Comparison of ENCODE assay signal across 25 cellular contexts in genomic region chr6:70849348-70850069, GRCh38.
"Had no signal": no experiment of that assay in that cellular context is flagged by ENCODE, and none has a peak within 500 bp of the region (broad histone marks: within the 10 kb centered on the region; RNA-seq: fewer than 3 reads in every experiment).

No MANE protein-coding gene starts in this region.

- H3K27ac Mint-ChIP-seq: activated B cell treated with CpG ODN at 0.5 μM for 24 hours; activated CD8-positive, alpha-beta T cell treated with anti-CD3 and anti-CD28 coated beads, Interleukin-2, amount 10 ng/mL, durations not matched to agents 7 days and 5 days; activated naive CD4-positive, alpha-beta T cell treated with anti-CD3 and anti-CD28 coated beads, Interleukin-2, amount 50 U/mL, for 72 hours; nephron; stimulated activated naive CD8-positive, alpha-beta T cell treated with anti-CD3 and anti-CD28 coated beads, Interleukin-15, Interleukin-2, amounts not matched to agents 100 ng/mL and 50 ng/mL, for 24 hours had no signal

- H3K4me1 ChIP-seq: left ventricle myocardium inferior, psoas muscle, suprapubic skin had no signal

- H3K4me1 Mint-ChIP-seq: nephron had no signal

- H3K36me3 Mint-ChIP-seq: activated naive CD4-positive, alpha-beta T cell treated with anti-CD3 and anti-CD28 coated beads, Interleukin-2, amount 50 U/mL, for 72 hours had no signal

- DNase-seq: activated B cell treated with CpG ODN at 0.5 μM for 24 hours; activated CD4-positive, alpha-beta T cell treated with anti-CD3 and anti-CD28 coated beads for 48 hours; activated CD8-positive, alpha-beta memory T cell treated with anti-CD3 and anti-CD28 coated beads, Interleukin-2, amount 50 U/mL, for 4 hours; activated CD8-positive, alpha-beta T cell treated with anti-CD3 and anti-CD28 coated beads, Interleukin-2, amount 10 ng/mL, durations not matched to agents 7 days and 5 days; activated gamma-delta T cell; activated T-cell treated with anti-CD3 and anti-CD28 coated beads, Interleukin-2, amount 50 U/mL, for 48 hours; amygdala; body of pancreas; caudate nucleus; cortex of kidney; effector CD4-positive, alpha-beta T cell; esophagus squamous epithelium; hippocampal formation; kidney; left ventricle myocardium inferior; mesendoderm; occipital lobe; psoas muscle; spleen had no signal

- H3K9me3 Mint-ChIP-seq: activated B cell treated with CpG ODN at 0.5 μM for 24 hours; activated naive CD4-positive, alpha-beta T cell treated with anti-CD3 and anti-CD28 coated beads, Interleukin-2, amount 50 U/mL, for 72 hours; nephron; stimulated activated naive CD8-positive, alpha-beta T cell treated with anti-CD3 and anti-CD28 coated beads, Interleukin-15, Interleukin-2, amounts not matched to agents 100 ng/mL and 50 ng/mL, for 24 hours had no signal

- H3K4me3 ChIP-seq: body of pancreas, esophagus squamous epithelium, left ventricle myocardium inferior, psoas muscle, spleen, suprapubic skin had no signal

- H3K27me3 Mint-ChIP-seq: activated B cell treated with CpG ODN at 0.5 μM for 24 hours; stimulated activated naive CD8-positive, alpha-beta T cell treated with anti-CD3 and anti-CD28 coated beads, Interleukin-15, Interleukin-2, amounts not matched to agents 100 ng/mL and 50 ng/mL, for 24 hours had no signal

- H3K27ac ChIP-seq: body of pancreas, esophagus squamous epithelium, left ventricle myocardium inferior, psoas muscle, spleen, suprapubic skin had no signal

- H3K27me3 ChIP-seq: body of pancreas, esophagus squamous epithelium, spleen, suprapubic skin had no signal

- H3K9me3 ChIP-seq: body of pancreas, esophagus squamous epithelium, left ventricle myocardium inferior, psoas muscle, spleen, suprapubic skin had no signal

- ATAC-seq: activated CD8-positive, alpha-beta T cell treated with anti-CD3 and anti-CD28 coated beads, Interleukin-2, amount 10 ng/mL, durations not matched to agents 7 days and 5 days; activated naive CD4-positive, alpha-beta T cell treated with anti-CD3 and anti-CD28 coated beads, Interleukin-2, amount 50 U/mL, for 72 hours; body of pancreas; psoas muscle; sciatic nerve had no signal

- H3K4me3 Mint-ChIP-seq: activated B cell treated with CpG ODN at 0.5 μM for 24 hours; activated CD8-positive, alpha-beta T cell treated with anti-CD3 and anti-CD28 coated beads, Interleukin-2, amount 10 ng/mL, durations not matched to agents 7 days and 5 days; nephron; stimulated activated naive CD8-positive, alpha-beta T cell treated with anti-CD3 and anti-CD28 coated beads, Interleukin-15, Interleukin-2, amounts not matched to agents 100 ng/mL and 50 ng/mL, for 24 hours had no signal

- FAIRE-seq: kidney, TTC549 had no signal
